ENCODE assay signal across 13 cellular contexts in the genomic region with DNA sequence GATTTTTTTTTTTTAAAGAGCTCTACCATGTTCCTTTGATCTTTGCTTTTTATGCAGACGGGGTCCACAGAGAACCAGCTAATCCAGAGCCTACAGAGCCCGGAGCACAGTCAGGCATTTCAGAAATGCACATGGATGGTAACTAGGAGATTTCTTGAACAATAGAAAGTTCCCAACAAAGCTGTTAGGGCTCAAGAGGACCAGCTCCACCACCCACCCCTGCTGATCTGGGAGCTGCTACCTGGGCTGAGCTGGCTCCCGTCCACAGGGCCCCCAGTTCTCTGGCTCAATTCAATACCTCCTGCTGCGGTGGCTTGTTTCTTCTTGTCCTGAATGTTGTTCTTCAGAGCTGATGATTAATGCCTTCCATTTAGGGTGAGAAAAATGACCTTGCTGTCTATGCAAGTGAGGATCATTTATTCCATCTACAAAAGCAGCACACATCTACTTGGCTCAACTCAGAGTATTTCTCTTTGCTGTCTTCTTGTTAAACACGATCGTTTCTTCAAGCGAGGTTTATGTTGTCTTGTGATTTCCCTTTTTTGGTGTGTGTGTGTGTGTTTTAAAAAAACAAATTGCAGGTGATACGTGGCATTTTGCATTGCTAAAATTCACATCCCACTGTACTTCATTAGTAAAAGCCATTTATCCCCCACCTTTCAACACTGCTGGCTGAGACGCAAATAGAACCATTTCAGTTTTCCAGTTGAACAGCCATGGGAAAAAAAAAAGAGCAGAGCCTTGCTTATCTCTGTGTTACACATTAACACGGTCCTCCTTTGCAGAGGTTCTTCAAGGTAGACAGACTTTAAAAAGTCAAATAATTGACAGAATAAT. TPM values are rescaled to one million over a fixed set of nuclear protein-coding genes. Genes with fewer than 3 reads are reported as not detected.
DNase-seq lines count a peak whose midpoint lies in the region; ATAC-seq, FAIRE-seq and TF ChIP-seq lines count a peak whose summit lies in the region.
"Had no signal": no experiment of that assay in that cellular context is flagged by ENCODE, and none has a peak within 500 bp of the region (broad histone marks: within the 10 kb centered on the region; RNA-seq: fewer than 3 reads in every experiment).

No MANE protein-coding gene starts in this region.

- H3K4me3 ChIP-seq in body of pancreas (no peak overlapping the region), kidney (ENCODE audit: low read length in 2 of 2) (peak overlapping the region; percentile 40 to 57), thymus (ENCODE audit: low read length) (no peak overlapping the region)

- peak overlapping the region; percentile 27 to 76 for H3K9ac ChIP-seq in kidney (ENCODE audit: low read length in 2 of 2)

- DNase-seq in DMS 273 (lab: John Stamatoyannopoulos, UW; ENCODE audit: unreplicated experiment) (peak; percentile 52), DMS 273 treated with DMSO at 0.1 percent for 48 hours (lab: John Stamatoyannopoulos, UW) (no peak), body of pancreas (peak; percentile 37 to 60 (median 58)), kidney (peak; percentile 81), sciatic nerve (ENCODE audit: low spot score) (no peak), SHP77 (lab: John Stamatoyannopoulos, UW) (no peak)
- DNase-seq in stimulated activated CD4-positive, alpha-beta T cell treated with anti-CD3 and anti-CD28 coated beads, Interleukin-2, amount 100 ng/mL, for 24 hours, result no peak
- DNase-seq: effector memory CD4-positive, alpha-beta T cell; NCI-H226; occipital lobe had no signal

- intact Hi-C loops in body of pancreas (cut with DNase I), result no loop called here
- intact Hi-C loops in kidney (cut with DNase I), result no loop called here
- intact Hi-C loops in sciatic nerve (cut with DNase I), result no loop called here

- H3K4me1 ChIP-seq in body of pancreas (peaks cover 42% of the 10 kb centered on the region), kidney (ENCODE audit: control insufficient read depth in 1 of 2, insufficient read depth in 1 of 2, low read depth in 1 of 2, low read length in 2 of 2) (peaks cover 51 to 89% of the 10 kb centered on the region in 2 donors), thymus (ENCODE audit: control insufficient read depth, insufficient read depth, low read length) (no peaks in the 10 kb centered on the region)

- H3K27me3 ChIP-seq in body of pancreas (no peaks in the 10 kb centered on the region), thymus (ENCODE audit: control insufficient read depth, insufficient read depth) (no peaks in the 10 kb centered on the region)

- ATAC-seq in body of pancreas (peak; percentile 54), sciatic nerve (no peak)

- H3K9me3 ChIP-seq in body of pancreas (no peaks in the 10 kb centered on the region), kidney (ENCODE audit: control insufficient read depth in 1 of 2, low read length in 2 of 2) (no peaks in the 10 kb centered on the region), thymus (ENCODE audit: control insufficient read depth) (no peaks in the 10 kb centered on the region)

- H3K27ac ChIP-seq in body of pancreas (peak overlapping the region in 3 of 4 donors; percentile 56 to 76 (median 71)), kidney (ENCODE audit: low read depth in 2 of 2, low read length in 2 of 2) (peak overlapping the region; percentile 85 to 93), thymus (ENCODE audit: low read depth) (peak overlapping the region; percentile 18)
- H3K27ac ChIP-seq: 22Rv1 had no signal

- TF ChIP-seq CTCF in body of pancreas (IDR thresholded peaks at IDR 0.05) (no peak), kidney (IDR thresholded peaks at IDR 0.05; ENCODE audit: borderline replicate concordance, extremely low read depth, insufficient read depth) (no peak)

- no peaks in the 10 kb centered on the region for H3K36me3 ChIP-seq in body of pancreas (replicated peaks in 1 of 2; ENCODE audit: insufficient read depth in 1 of 2, low read depth in 2 of 2)
- H3K36me3 ChIP-seq in kidney (ENCODE audit: control insufficient read depth in 1 of 2, insufficient read depth in 2 of 2, low read length in 2 of 2), result peaks cover 0 to 4% of the 10 kb centered on the region in 2 donors
- no peaks in the 10 kb centered on the region for H3K36me3 ChIP-seq in thymus (ENCODE audit: control insufficient read depth, insufficient read depth)

- 17 to 23% methylated on average over 10 of the region's 10 CpGs for WGBS in body of pancreas, 2 donors
- 85% methylated on average over 10 of the region's 10 CpGs for WGBS in thymus

- peak; percentile 97 for FAIRE-seq in kidney (lab: Jason Lieb, UNC)
- FAIRE-seq: GM18507 had no signal

- peak in 1 of 3 donors; percentile 13 for TF ChIP-seq POLR2A in body of pancreas (IDR thresholded peaks at IDR 0.05)

RNA-seq across cellular contexts. Expression of a gene that starts 31.3 kb away (rescaled TPM):
- total RNA-seq in body of pancreas (1,000 to 10,000 TPM in 1 of 2 donors, 100 to 1,000 TPM in 1; 758 to 1,249 TPM), kidney (1,703 TPM), sciatic nerve (482 TPM)
- polyA plus RNA-seq in kidney (ENCODE audit: insufficient read depth, low read depth, low replicate concordance) (2,157 TPM), thymus (301 TPM)

Comparison
In these comparisons a context has a peak if more than half of its experiments do, and no peak if none do; other contexts are left out.
1. DNase-seq: peak in DMS 273 (single experiment), body of pancreas (4 of 4) and kidney (single experiment); none in DMS 273 treated with DMSO at 0.1 percent for 48 hours (single experiment), stimulated activated CD4-positive, alpha-beta T cell treated with anti-CD3 and anti-CD28 coated beads, Interleukin-2, amount 100 ng/mL, for 24 hours (0 of 2), sciatic nerve (single experiment) and SHP77 (0 of 2).
2. H3K27ac ChIP-seq: peak in every context shown above with its lines; median percentile 89 in kidney; 71 in body of pancreas; 18 in thymus.
3. H3K4me3 ChIP-seq: peak in kidney (2 of 2); none in body of pancreas (0 of 2) and thymus (single experiment).